Comparison of ENCODE assay signal across 8 cellular contexts in the genomic region with DNA sequence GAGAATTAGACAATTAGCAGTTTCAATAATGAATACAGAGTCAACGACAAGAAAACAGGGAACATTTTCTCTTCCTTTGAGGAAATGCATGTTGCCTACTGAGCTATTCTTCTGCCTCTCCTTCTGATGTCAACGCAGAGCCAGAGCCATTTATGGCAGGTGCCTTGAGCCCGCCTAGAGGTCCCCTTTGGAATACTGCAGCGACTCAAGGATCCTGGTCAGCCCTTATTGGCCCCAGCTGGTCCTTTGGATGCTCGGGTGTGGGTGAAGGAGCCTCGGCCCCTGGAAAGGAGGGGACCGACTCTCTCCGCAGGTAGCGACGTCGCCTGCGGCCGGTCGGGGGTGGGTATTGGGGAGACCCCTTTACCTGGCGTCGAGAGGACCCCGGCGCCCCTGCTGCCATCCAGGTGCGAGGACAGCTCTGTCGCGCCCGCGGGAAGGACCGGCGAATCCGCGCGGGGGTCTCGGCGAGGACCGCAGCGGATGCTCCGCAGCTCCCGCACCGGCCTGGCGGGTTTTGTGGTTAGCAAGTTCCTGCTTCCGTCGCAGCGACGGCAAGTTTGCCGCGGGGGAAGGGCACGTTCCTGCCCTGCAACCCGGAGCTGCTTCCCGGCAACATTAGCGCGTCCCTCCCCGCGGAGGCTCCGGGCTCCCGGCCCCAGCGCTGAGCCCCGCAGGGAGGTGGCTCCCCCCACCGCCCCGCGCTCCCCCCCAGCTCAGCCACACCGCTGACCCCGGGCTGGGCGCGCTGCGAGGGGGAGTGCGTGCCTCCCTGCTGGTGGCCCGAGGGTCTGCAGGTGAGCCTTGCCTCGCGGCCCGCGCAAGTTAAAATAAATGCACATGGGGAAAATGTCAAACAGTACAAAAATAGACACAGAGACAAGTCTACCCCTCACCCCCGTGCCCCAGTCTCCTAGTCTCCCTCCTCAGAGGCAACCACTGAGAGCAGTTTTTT. TPM values are rescaled to one million over a fixed set of nuclear protein-coding genes. Genes with fewer than 3 reads are reported as not detected.
DNase-seq lines count a peak whose midpoint lies in the region; ATAC-seq and TF ChIP-seq lines count a peak whose summit lies in the region.

A gene (minus strand): TSS at position 532 of the 955 bp plus-strand sequence. CDS start 6,928 bp downstream, outside the sequence.

- peak within 1 kb of the TSS; percentile 54 for H3K9ac ChIP-seq in GM23248

- DNase-seq in AG08396 (ENCODE audit: low spot score): peak; percentile 75
- DNase-seq in GM23248: peak; percentile 62
- DNase-seq in NCI-H69 (lab: John Stamatoyannopoulos, UW): peak; percentile 79
- DNase-seq in activated T-cell treated with anti-CD3 and anti-CD28 coated beads, Interleukin-2, amount 50 U/mL, for 24 hours: peak; percentile 73
- peak; percentile 58 for DNase-seq in epithelial cell of esophagus (ENCODE audit: low read depth)
- DNase-seq in midbrain (lab: John Stamatoyannopoulos, UW): peak; percentile 60
- peak; percentile 9 to 59 for DNase-seq in stimulated activated effector memory CD8-positive, alpha-beta T cell treated with anti-CD3 and anti-CD28 coated beads, Interleukin-12 subunit alpha, Interleukin-12 subunit beta, amount 100 ng/mL, for 72 hours (ENCODE audit: low spot score in 2 of 2)
- DNase-seq in H4 (ENCODE audit: low spot score): no peak

- no peaks in the 10 kb centered on the region for H3F3A ChIP-seq in GM23248 (ENCODE audit: insufficient read depth)

- H3K4me3 Mint-ChIP-seq in activated T-cell treated with anti-CD3 and anti-CD28 coated beads, Interleukin-2, amount 50 U/mL, for 24 hours: peak within 1 kb of the TSS; percentile 69
- H3K4me3 Mint-ChIP-seq in stimulated activated effector memory CD8-positive, alpha-beta T cell treated with anti-CD3 and anti-CD28 coated beads, Interleukin-12 subunit alpha, Interleukin-12 subunit beta, amount 100 ng/mL, for 72 hours: peak within 1 kb of the TSS; percentile 50

- no peaks in the 10 kb centered on the region for H3K79me2 ChIP-seq in GM23248 (ENCODE audit: insufficient read depth)

- peak within 1 kb of the TSS; percentile 81 for H3K4me3 ChIP-seq in GM23248
- H3K4me3 ChIP-seq in epithelial cell of esophagus (ENCODE audit: low read length): peak within 1 kb of the TSS; percentile 67

- peak within 1 kb of the TSS; percentile 57 for H3K27ac Mint-ChIP-seq in activated T-cell treated with anti-CD3 and anti-CD28 coated beads, Interleukin-2, amount 50 U/mL, for 24 hours
- H3K27ac Mint-ChIP-seq in stimulated activated effector memory CD8-positive, alpha-beta T cell treated with anti-CD3 and anti-CD28 coated beads, Interleukin-12 subunit alpha, Interleukin-12 subunit beta, amount 100 ng/mL, for 72 hours: no peak within 1 kb of the TSS

- H3K9me3 ChIP-seq in GM23248 (ENCODE audit: low read depth): no peaks in the 10 kb centered on the region

- peak within 1 kb of the TSS; percentile 83 for H3K4me2 ChIP-seq in GM23248 (ENCODE audit: unreplicated experiment)

- H3K36me3 Mint-ChIP-seq in activated T-cell treated with anti-CD3 and anti-CD28 coated beads, Interleukin-2, amount 50 U/mL, for 24 hours (ENCODE audit: low read depth): no peaks in the 10 kb centered on the region
- no peaks in the 10 kb centered on the region for H3K36me3 Mint-ChIP-seq in stimulated activated effector memory CD8-positive, alpha-beta T cell treated with anti-CD3 and anti-CD28 coated beads, Interleukin-12 subunit alpha, Interleukin-12 subunit beta, amount 100 ng/mL, for 72 hours

- H3K9me2 ChIP-seq in GM23248 (ENCODE audit: insufficient read depth): no peaks in the 10 kb centered on the region

- ATAC-seq in stimulated activated effector memory CD8-positive, alpha-beta T cell treated with anti-CD3 and anti-CD28 coated beads, Interleukin-12 subunit alpha, Interleukin-12 subunit beta, amount 100 ng/mL, for 72 hours: peak; percentile 78

- H3K27me3 ChIP-seq in GM23248 (replicated peaks; ENCODE audit: insufficient read depth): no peaks in the 10 kb centered on the region

- no peaks in the 10 kb centered on the region for H4K20me1 ChIP-seq in GM23248 (ENCODE audit: insufficient read depth)

- WGBS in GM23248 (ENCODE audit: low coverage in 1 of 2, low lambda C conversion rate in 2 of 2, missing lambda C conversion rate in 2 of 2), 2 experiments: 2 to 5% methylated on average over 44 to 63 of the region's 68 CpGs

- H3K36me3 ChIP-seq in GM23248 (ENCODE audit: low read depth): no peaks in the 10 kb centered on the region

- H3K4me1 Mint-ChIP-seq in activated T-cell treated with anti-CD3 and anti-CD28 coated beads, Interleukin-2, amount 50 U/mL, for 24 hours (ENCODE audit: low read depth): peaks cover 19% of the 10 kb centered on the region
- peaks cover 12% of the 10 kb centered on the region for H3K4me1 Mint-ChIP-seq in stimulated activated effector memory CD8-positive, alpha-beta T cell treated with anti-CD3 and anti-CD28 coated beads, Interleukin-12 subunit alpha, Interleukin-12 subunit beta, amount 100 ng/mL, for 72 hours

- H3K27me3 Mint-ChIP-seq in activated T-cell treated with anti-CD3 and anti-CD28 coated beads, Interleukin-2, amount 50 U/mL, for 24 hours: no peaks in the 10 kb centered on the region

- H2AFZ ChIP-seq in GM23248: peak within 1 kb of the TSS; percentile 96

- no peak within 1 kb of the TSS for H3K27ac ChIP-seq in GM23248

- peak; percentile 31 for TF ChIP-seq CTCF in epithelial cell of esophagus (IDR thresholded peaks at IDR 0.05; ENCODE audit: insufficient read depth, low read depth, low read length, missing control alignments)

- no peaks in the 10 kb centered on the region for H3K9me3 Mint-ChIP-seq in activated T-cell treated with anti-CD3 and anti-CD28 coated beads, Interleukin-2, amount 50 U/mL, for 24 hours
- H3K9me3 Mint-ChIP-seq in stimulated activated effector memory CD8-positive, alpha-beta T cell treated with anti-CD3 and anti-CD28 coated beads, Interleukin-12 subunit alpha, Interleukin-12 subunit beta, amount 100 ng/mL, for 72 hours: no peaks in the 10 kb centered on the region

- in situ Hi-C loops in GM23248 (cut with MboI): no loop called here

- no peaks in the 10 kb centered on the region for H3K4me1 ChIP-seq in GM23248 (ENCODE audit: insufficient read depth)

RNA-seq across cellular contexts. Expression of the gene that starts here (rescaled TPM):
- 2.5 and 12.2 TPM in 2 replicates for total RNA-seq in GM23248 (2014; rRNA removed; shearing (Covaris generic))
- 8.2 and 8.5 TPM in 2 replicates for polyA plus RNA-seq in GM23248 (2016; fragmentation: Nextera tagmentation; extraction: Ambion mirVana)
- total RNA-seq in H4 (2014; rRNA removed; shearing (Covaris generic)): 0.39 and 0.52 TPM in 2 replicates
